ENCODE assay signal across 13 cellular contexts in the genomic region with DNA sequence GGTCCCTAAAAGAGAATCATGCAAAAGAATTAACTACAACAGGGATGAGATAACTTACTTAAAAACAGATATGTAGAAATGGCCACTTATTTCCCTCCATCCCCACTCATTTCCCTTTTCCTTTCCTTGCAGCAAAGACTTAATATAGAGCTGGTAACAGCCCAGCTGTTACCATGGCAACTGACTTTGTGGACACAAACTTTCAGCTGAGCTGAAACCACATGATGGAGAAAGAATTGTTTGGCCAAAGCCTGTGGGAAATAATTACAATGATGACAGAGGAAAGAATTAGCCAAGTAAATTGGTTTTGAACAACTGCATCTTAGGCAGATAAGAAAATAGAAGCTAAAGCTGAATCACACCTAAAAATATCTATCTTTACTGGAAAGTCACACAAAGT.
DNase-seq lines count a peak whose midpoint lies in the region; TF ChIP-seq lines count a peak whose summit lies in the region.
"Had no signal": no experiment of that assay in that cellular context is flagged by ENCODE, and none has a peak within 500 bp of the region (broad histone marks: within the 10 kb centered on the region; RNA-seq: fewer than 3 reads in every experiment).

No MANE protein-coding gene starts in this region.

- peak overlapping the region; percentile 54 to 80 (median 68) for H3K4me2 ChIP-seq in BLaER1 treated with 17β-estradiol and CSF1 and Interleukin-3, amounts not matched to agents 10 nM and 100 nM

- peaks cover under 1% of the 10 kb centered on the region for H3K27me3 Mint-ChIP-seq in nephron progenitor cell (ENCODE audit: low read depth, poor library complexity)

- H3K27me3 ChIP-seq in BLaER1 treated with 17β-estradiol and CSF1 and Interleukin-3, amounts not matched to agents 10 nM and 100 nM = no peaks in the 10 kb centered on the region
- H3K27me3 ChIP-seq: breast epithelium, MG63 had no signal

- H3K9me3 ChIP-seq in BLaER1 treated with 17β-estradiol and CSF1 and Interleukin-3, amounts not matched to agents 10 nM and 100 nM (replicated peaks in 1 of 11) = peaks cover 2 to 11% (median 7%) of the 10 kb centered on the region in 11 experiments; a peak in 18 of 22 replicates
- H3K9me3 ChIP-seq: MG63, prostate gland had no signal

- DNase-seq in NCI-H1417 (lab: John Stamatoyannopoulos, UW) (peak in 2 of 3 experiments; percentile 10 to 69), fibroblast of mammary gland (ENCODE audit: low read depth) (peak; percentile 71), nephron progenitor cell (peak; percentile 19), T-helper 2 cell (no peak), posterior vena cava (ENCODE audit: low spot score) (no peak), activated T-cell treated with anti-CD3 and anti-CD28 coated beads for 4 hours (no peak)
- DNase-seq in activated naive CD4-positive, alpha-beta T cell treated with anti-CD3 and anti-CD28 coated beads, Interleukin-2, amount 50 U/mL, for 16 hours = no peak
- DNase-seq: DND-41, MG63, SHP77 had no signal

- H3K4me3 ChIP-seq in BLaER1 treated with 17β-estradiol and CSF1 and Interleukin-3, amounts not matched to agents 10 nM and 100 nM = no peak overlapping the region; a peak in 2 of 20 replicates
- no peak overlapping the region for H3K4me3 ChIP-seq in fibroblast of mammary gland (ENCODE audit: control insufficient read depth, low read depth, low read length)
- H3K4me3 ChIP-seq: breast epithelium, MG63, prostate gland had no signal

- H3K36me3 Mint-ChIP-seq in nephron progenitor cell (ENCODE audit: low read depth) = no peaks in the 10 kb centered on the region

- peaks cover 2% of the 10 kb centered on the region for H3K9me3 Mint-ChIP-seq in nephron progenitor cell

- TF ChIP-seq CTCF in fibroblast of mammary gland (conservative IDR thresholded peaks at IDR 0.05; ENCODE audit: control insufficient read depth, insufficient read depth, low read depth, low read length) (no peak), nephron progenitor cell (IDR thresholded peaks at IDR 0.05) (no peak)

- no peaks in the 10 kb centered on the region for H3K36me3 ChIP-seq in BLaER1 treated with 17β-estradiol and CSF1 and Interleukin-3, amounts not matched to agents 10 nM and 100 nM
- H3K36me3 ChIP-seq: breast epithelium, MG63, prostate gland had no signal

- intact Hi-C loops in posterior vena cava (cut with DNase I) = no loop called here

- H3K4me1 ChIP-seq in BLaER1 treated with 17β-estradiol and CSF1 and Interleukin-3, amounts not matched to agents 10 nM and 100 nM = peaks cover 45 to 69% (median 64%) of the 10 kb centered on the region in 10 experiments
- H3K4me1 ChIP-seq: prostate gland had no signal

- peak overlapping the region; percentile 68 to 92 (median 80); a peak in 21 of 22 replicates for H3K27ac ChIP-seq in BLaER1 treated with 17β-estradiol and CSF1 and Interleukin-3, amounts not matched to agents 10 nM and 100 nM
- H3K27ac ChIP-seq: breast epithelium, prostate gland had no signal

- peak overlapping the region; percentile 7 to 71 (median 54); a peak in 16 of 22 replicates for H3K9ac ChIP-seq in BLaER1 treated with 17β-estradiol and CSF1 and Interleukin-3, amounts not matched to agents 10 nM and 100 nM

- peaks cover 6% of the 10 kb centered on the region for H3K4me1 Mint-ChIP-seq in nephron progenitor cell

- no peak overlapping the region for H3K4me3 Mint-ChIP-seq in nephron progenitor cell

- H3K27ac Mint-ChIP-seq in nephron progenitor cell = no peak overlapping the region

- H4K20me1 ChIP-seq in BLaER1 treated with 17β-estradiol and CSF1 and Interleukin-3, amounts not matched to agents 10 nM and 100 nM = no peaks in the 10 kb centered on the region

Comparison
In these comparisons a context has a peak if more than half of its experiments do, and no peak if none do; other contexts are left out.
1. DNase-seq: peak in NCI-H1417 (2 of 3), fibroblast of mammary gland (single experiment) and nephron progenitor cell (single experiment); none in activated naive CD4-positive, alpha-beta T cell treated with anti-CD3 and anti-CD28 coated beads, Interleukin-2, amount 50 U/mL, for 16 hours (single experiment), T-helper 2 cell (0 of 5), posterior vena cava (single experiment) and activated T-cell treated with anti-CD3 and anti-CD28 coated beads for 4 hours (single experiment).